Comparison of ENCODE assay signal across 14 cellular contexts in the genomic region with DNA sequence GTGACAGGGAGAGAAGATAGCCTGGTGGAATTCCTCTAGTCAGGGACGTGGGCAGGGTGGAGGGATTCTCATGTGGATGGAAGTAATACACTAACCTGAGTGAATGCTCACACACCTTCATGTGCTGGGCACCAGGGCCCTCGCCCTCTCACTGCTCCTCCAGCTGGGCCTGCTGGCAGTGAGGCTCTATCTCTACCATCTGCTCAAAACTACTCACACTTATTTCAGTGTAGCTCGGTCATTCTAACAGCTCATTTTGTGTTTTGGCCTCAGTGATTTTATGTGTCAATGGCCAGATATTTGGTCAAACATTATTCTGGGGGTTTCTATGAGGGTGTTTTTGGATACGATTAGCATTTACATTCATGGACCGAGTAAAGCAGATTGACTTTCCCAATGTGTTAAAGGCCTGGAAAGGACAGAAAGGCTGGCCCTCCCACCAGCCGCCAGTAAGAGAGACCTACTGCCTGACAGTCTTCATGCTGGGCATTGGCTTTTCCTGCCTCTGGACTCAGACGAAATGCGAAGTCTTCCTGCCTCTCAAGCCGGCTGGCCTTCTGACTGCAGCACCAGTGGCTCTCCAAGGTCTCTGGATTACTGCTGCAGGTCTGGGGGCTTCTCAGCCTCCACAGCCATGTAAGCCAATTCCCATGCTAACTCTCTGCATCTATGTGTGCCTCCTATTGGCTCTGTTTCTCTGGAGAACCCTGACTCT.
A peak's percentile ranks its signal among the peaks of the same experiment; 100 is the strongest.
DNase-seq lines count a peak whose midpoint lies in the region; TF ChIP-seq lines count a peak whose summit lies in the region.
"Had no signal": no experiment of that assay in that cellular context is flagged by ENCODE, and none has a peak within 500 bp of the region (broad histone marks: within the 10 kb centered on the region; RNA-seq: fewer than 3 reads in every experiment).

No MANE protein-coding gene starts in this region.

- no peak overlapping the region for H2AFZ ChIP-seq in Karpas-422 (ENCODE audit: low read length)
- H2AFZ ChIP-seq: GM23338 had no signal

- no peak overlapping the region for H3K4me3 ChIP-seq in esophagus muscularis mucosa
- H3K4me3 ChIP-seq in Karpas-422 (ENCODE audit: low read length) = no peak overlapping the region
- H3K4me3 ChIP-seq: GM23338 had no signal

- H3K9me3 ChIP-seq in esophagus muscularis mucosa (no peaks in the 10 kb centered on the region), Karpas-422 (ENCODE audit: low read length) (no peaks in the 10 kb centered on the region)

- H3K27ac Mint-ChIP-seq in progenitor cell of endocrine pancreas = no peak overlapping the region
- H3K27ac Mint-ChIP-seq: CD4-positive, alpha-beta memory T cell; GM23338; H9 had no signal

- peaks cover 21% of the 10 kb centered on the region for H3K27me3 Mint-ChIP-seq in progenitor cell of endocrine pancreas

- DNase-seq in cerebellar cortex (ENCODE audit: low spot score) (peak; percentile 59), esophagus muscularis mucosa (ENCODE audit: extremely low spot score) (peak; percentile 66), ureter (ENCODE audit: low spot score) (peak; percentile 25), Karpas-422 (no peak), HuH-7 (ENCODE audit: low spot score) (no peak), progenitor cell of endocrine pancreas (ENCODE audit: low spot score, unreplicated experiment) (no peak)
- DNase-seq: Calu3; CD4-positive, alpha-beta memory T cell; COR-L47; DMS79; EL; GF-D8; H9 had no signal

- no peaks in the 10 kb centered on the region for H3K79me2 ChIP-seq in Karpas-422 (ENCODE audit: low read length)

- no peak for TF ChIP-seq EP300 in esophagus muscularis mucosa (IDR thresholded peaks at IDR 0.05)

- no peak overlapping the region for H3K4me2 ChIP-seq in Karpas-422 (ENCODE audit: low read depth, low read length, poor library complexity, severe bottlenecking)
- H3K4me2 ChIP-seq: GM23338 had no signal

- H3K27me3 ChIP-seq in esophagus muscularis mucosa = peaks cover 0 to 6% (median 0%) of the 10 kb centered on the region in 4 donors
- no peaks in the 10 kb centered on the region for H3K27me3 ChIP-seq in Karpas-422 (ENCODE audit: low read length)

- no peaks in the 10 kb centered on the region for H3K9me3 Mint-ChIP-seq in progenitor cell of endocrine pancreas (ENCODE audit: low read depth)
- H3K9me3 Mint-ChIP-seq: CD4-positive, alpha-beta memory T cell; GM23338; H9 had no signal

- no peaks in the 10 kb centered on the region for H3K36me3 ChIP-seq in esophagus muscularis mucosa
- H3K36me3 ChIP-seq in Karpas-422 (ENCODE audit: insufficient read depth, low read length) = no peaks in the 10 kb centered on the region

- H3K4me1 ChIP-seq in esophagus muscularis mucosa = peaks cover 9 to 38% (median 35%) of the 10 kb centered on the region in 4 donors
- peaks cover 4% of the 10 kb centered on the region for H3K4me1 ChIP-seq in Karpas-422 (ENCODE audit: low read length)

- WGBS in esophagus muscularis mucosa = 95% methylated on average over 9 of the region's 9 CpGs

- no peaks in the 10 kb centered on the region for H3K9me2 ChIP-seq in Karpas-422 (replicated peaks; ENCODE audit: insufficient read depth, low read length)

- H3K9ac ChIP-seq in Karpas-422 (ENCODE audit: low read length) = no peak overlapping the region

- TF ChIP-seq POLR2A in esophagus muscularis mucosa (IDR thresholded peaks at IDR 0.05; ENCODE audit: low read depth) = no peak

- TF ChIP-seq CTCF in esophagus muscularis mucosa (IDR thresholded peaks at IDR 0.05) = no peak
- no peak for TF ChIP-seq CTCF in progenitor cell of endocrine pancreas (IDR thresholded peaks at IDR 0.05; ENCODE audit: unreplicated experiment)

- H3K4me3 Mint-ChIP-seq in progenitor cell of endocrine pancreas (ENCODE audit: low read depth) = no peak overlapping the region
- H3K4me3 Mint-ChIP-seq: CD4-positive, alpha-beta memory T cell; GM23338; H9 had no signal

- no peaks in the 10 kb centered on the region for H4K20me1 ChIP-seq in Karpas-422 (ENCODE audit: insufficient read depth, low read depth, low read length)

- H3K27ac ChIP-seq in esophagus muscularis mucosa (replicated peaks in 1 of 4) (no peak overlapping the region), Karpas-422 (ENCODE audit: low read length) (no peak overlapping the region)

- peaks cover 16% of the 10 kb centered on the region for H3K4me1 Mint-ChIP-seq in progenitor cell of endocrine pancreas (ENCODE audit: low read depth)

- no peaks in the 10 kb centered on the region for H3K36me3 Mint-ChIP-seq in progenitor cell of endocrine pancreas (ENCODE audit: insufficient read depth)
- H3K36me3 Mint-ChIP-seq: CD4-positive, alpha-beta memory T cell had no signal

- intact Hi-C loops in esophagus muscularis mucosa (cut with DNase I) = loop anchor here (5.0 kb wide), 1 partner anchor 357 kb away; no protein-coding TSS in a partner anchor

Comparison
In these comparisons a context has a peak if more than half of its experiments do, and no peak if none do; other contexts are left out.
1. DNase-seq: peak in cerebellar cortex (single experiment), esophagus muscularis mucosa (single experiment) and ureter (single experiment); none in Karpas-422 (single experiment), HuH-7 (single experiment) and progenitor cell of endocrine pancreas (single experiment).